25 cellular contexts compared by ENCODE assay signal in the genomic region with DNA sequence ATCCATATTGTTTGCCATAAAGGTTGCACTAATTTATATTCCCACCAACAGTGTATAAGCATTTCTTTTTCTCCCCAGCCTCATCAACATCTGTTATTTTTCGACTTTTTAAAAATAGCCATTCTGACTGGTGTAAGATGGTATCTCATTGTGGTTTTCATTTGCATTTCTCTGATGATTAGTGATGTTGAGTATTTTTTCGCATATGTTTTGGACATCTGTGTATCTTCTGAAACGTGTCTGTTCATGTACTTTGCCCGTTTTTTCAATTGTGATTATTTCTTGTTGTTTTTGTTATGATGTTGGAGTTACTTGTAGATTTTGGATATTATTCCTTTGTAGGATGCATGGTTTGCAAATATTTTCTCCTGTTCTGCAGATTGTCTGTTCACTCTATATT.
DNase-seq lines count a peak whose midpoint lies in the region; ATAC-seq, FAIRE-seq and TF ChIP-seq lines count a peak whose summit lies in the region.
"Had no signal": no experiment of that assay in that cellular context is flagged by ENCODE, and none has a peak within 500 bp of the region (broad histone marks: within the 10 kb centered on the region; RNA-seq: fewer than 3 reads in every experiment).

No MANE protein-coding gene starts in this region.

- H3K79me2 ChIP-seq in SU-DHL-6 (ENCODE audit: insufficient read depth, low read length) = 0 out of 2 replicates have a peak, but pooled peaks cover 2% of the 10 kb centered on the region
- H3K79me2 ChIP-seq: parathyroid adenoma had no signal

- H3K9me2 ChIP-seq in SU-DHL-6 (replicated peaks; ENCODE audit: insufficient read depth, low read length) = no peaks in the 10 kb centered on the region

- peak overlapping the region; percentile 47 for H3K4me2 ChIP-seq in SU-DHL-6 (ENCODE audit: low read depth, low read length, poor library complexity, severe bottlenecking)
- H3K4me2 ChIP-seq: BLaER1 treated with 17β-estradiol and CSF1 and Interleukin-3, amounts not matched to agents 10 nM and 100 nM had no signal

- ATAC-seq in HG02938 (IDR thresholded peaks at IDR 0.05; ENCODE audit: unreplicated experiment) (peak; percentile 58), HG03175 (IDR thresholded peaks at IDR 0.05; ENCODE audit: unreplicated experiment) (no peak)
- ATAC-seq: left cardiac atrium; stimulated activated effector memory CD8-positive, alpha-beta T cell treated with anti-CD3 and anti-CD28 coated beads, Interleukin-12 subunit alpha, Interleukin-12 subunit beta, amount 100 ng/mL, for 72 hours had no signal

- H3K27me3 ChIP-seq in SU-DHL-6 (ENCODE audit: low read length) = no peaks in the 10 kb centered on the region
- H3K27me3 ChIP-seq: BLaER1 treated with 17β-estradiol and CSF1 and Interleukin-3, amounts not matched to agents 10 nM and 100 nM; brain microvascular endothelial cell; sigmoid colon; SJSA1 had no signal

- no peak overlapping the region for H2AFZ ChIP-seq in SU-DHL-6 (ENCODE audit: low read depth, low read length, severe bottlenecking)
- H2AFZ ChIP-seq: parathyroid adenoma had no signal

- no peaks in the 10 kb centered on the region for H3F3A ChIP-seq in SU-DHL-6 (ENCODE audit: insufficient read depth)

- H3K9ac ChIP-seq in SU-DHL-6 (ENCODE audit: low read length) = no peak overlapping the region
- H3K9ac ChIP-seq: BLaER1 treated with 17β-estradiol and CSF1 and Interleukin-3, amounts not matched to agents 10 nM and 100 nM; parathyroid adenoma had no signal

- no peak for TF ChIP-seq CTCF in SU-DHL-6 (IDR thresholded peaks at IDR 0.05; ENCODE audit: insufficient read depth, low read length, poor library complexity, severe bottlenecking)

- H3K9me3 ChIP-seq in SU-DHL-6 (ENCODE audit: insufficient read depth, low read length) = no peaks in the 10 kb centered on the region
- H3K9me3 ChIP-seq: BLaER1 treated with 17β-estradiol and CSF1 and Interleukin-3, amounts not matched to agents 10 nM and 100 nM; HAP-1; sigmoid colon; SJSA1 had no signal

- H3K36me3 ChIP-seq in SU-DHL-6 (ENCODE audit: low read length) = no peaks in the 10 kb centered on the region
- H3K36me3 ChIP-seq: BLaER1 treated with 17β-estradiol and CSF1 and Interleukin-3, amounts not matched to agents 10 nM and 100 nM; brain microvascular endothelial cell; HAP-1; sigmoid colon; SJSA1 had no signal

- no peak overlapping the region for H3K4me3 ChIP-seq in SU-DHL-6 (ENCODE audit: insufficient read depth, low read length, poor library complexity, severe bottlenecking)
- H3K4me3 ChIP-seq: BLaER1 treated with 17β-estradiol and CSF1 and Interleukin-3, amounts not matched to agents 10 nM and 100 nM; coronary artery; HAP-1; sigmoid colon; SJSA1 had no signal

- peak; percentile 5 for DNase-seq in ELR (ENCODE audit: low read depth)
- DNase-seq in GM19239 (ENCODE audit: insufficient read length, low spot score) = no peak
- no peak for DNase-seq in Kasumi-1 (lab: John Stamatoyannopoulos, UW)
- no peak for DNase-seq in pons (ENCODE audit: low spot score)
- DNase-seq in RCC 7860 (ENCODE audit: low spot score) = no peak
- DNase-seq: activated CD4-positive, alpha-beta T cell treated with anti-CD3 and anti-CD28 coated beads, Interleukin-2, amount 50 U/mL, for 1 hour; activated CD8-positive, alpha-beta memory T cell treated with anti-CD3 and anti-CD28 coated beads, Interleukin-2, amount 50 U/mL, for 48 hours; brain microvascular endothelial cell; endodermal cell; GF-D8; glutamatergic neuron; left cardiac atrium; NCI-H1092; NCI-H2029; NCI-H446; sigmoid colon had no signal

- H3K27ac ChIP-seq in SU-DHL-6 (ENCODE audit: low read depth, low read length) = peak overlapping the region; percentile 61
- H3K27ac ChIP-seq: BLaER1 treated with 17β-estradiol and CSF1 and Interleukin-3, amounts not matched to agents 10 nM and 100 nM; brain microvascular endothelial cell; coronary artery; parathyroid adenoma; sigmoid colon; SJSA1 had no signal

- H4K20me1 ChIP-seq in SU-DHL-6 (ENCODE audit: low read depth, low read length) = no peaks in the 10 kb centered on the region
- H4K20me1 ChIP-seq: BLaER1 treated with 17β-estradiol and CSF1 and Interleukin-3, amounts not matched to agents 10 nM and 100 nM had no signal

- FAIRE-seq in GM19239 (lab: Jason Lieb, UNC) (peak; percentile 18), RCC 7860 (lab: Jason Lieb, UNC) (no peak)
